Comparison of ENCODE assay signal across 8 cellular contexts in the genomic region with DNA sequence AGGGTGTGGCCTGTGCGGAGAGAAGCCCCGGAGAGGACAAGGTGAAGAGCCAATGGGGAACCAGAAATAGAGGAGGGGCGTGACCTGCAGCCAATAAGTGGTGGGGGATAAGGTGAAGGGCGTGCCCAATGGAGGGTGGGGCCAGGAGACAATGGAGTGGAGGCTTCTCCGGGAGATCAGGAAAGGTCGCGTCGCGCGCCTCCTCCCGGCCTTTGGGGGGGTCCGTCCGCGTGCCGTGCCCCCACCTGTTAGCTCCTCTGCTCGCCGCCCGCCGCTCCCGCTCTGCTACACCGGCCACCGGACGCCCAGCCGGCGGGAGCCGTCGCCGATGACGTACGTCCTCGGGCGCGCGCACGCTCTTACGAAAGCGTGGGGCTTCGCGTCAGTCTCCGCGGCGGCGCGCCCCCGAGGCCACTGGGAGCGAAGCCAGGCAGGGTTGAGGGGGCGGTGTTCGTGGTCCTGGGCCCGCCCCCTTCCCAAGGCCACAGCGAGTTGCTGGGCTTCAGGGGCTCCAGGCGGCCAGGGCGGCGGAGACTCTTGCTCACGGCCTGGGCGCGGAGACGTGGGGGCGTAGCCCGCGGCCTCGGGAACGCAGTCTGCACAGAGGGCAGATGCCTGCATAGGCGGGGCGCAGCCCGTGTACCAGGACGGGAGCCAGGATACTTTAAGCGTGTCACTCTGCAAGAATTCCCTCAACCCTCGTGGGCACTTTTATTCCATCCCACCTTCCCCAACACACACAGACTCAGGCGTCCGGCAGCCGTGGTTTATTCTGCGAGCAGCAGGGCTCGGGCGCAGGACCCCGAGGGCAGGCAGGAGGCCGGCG. TPM values are rescaled to one million over a fixed set of nuclear protein-coding genes. Genes with fewer than 3 reads are reported as not detected.
A peak's percentile ranks its signal among the peaks of the same experiment; 100 is the strongest.
DNase-seq lines count a peak whose midpoint lies in the region; ATAC-seq, FAIRE-seq and TF ChIP-seq lines count a peak whose summit lies in the region.

MATCAP1 (minus strand) TSS at position 337 of the 826 bp plus-strand sequence. CDS start 3,353 bp downstream, outside the sequence.

- FAIRE-seq in astrocyte (lab: Jason Lieb, UNC), result peak; percentile 49

- H3K27ac Mint-ChIP-seq in astrocyte (ENCODE audit: unreplicated experiment), result no peak within 1 kb of the TSS

- peak within 1 kb of the TSS; percentile 79 for H3K4me3 Mint-ChIP-seq in astrocyte (ENCODE audit: unreplicated experiment)

- TF ChIP-seq POLR2A in vagina (IDR thresholded peaks at IDR 0.05), result peak in 1 of 2 donors; percentile 26

- peak within 1 kb of the TSS; percentile 70 for H3K4me3 ChIP-seq in astrocyte (ENCODE audit: insufficient read depth, low read depth, low read length)
- H3K4me3 ChIP-seq in rectal smooth muscle tissue (ENCODE audit: low read length), result peak within 1 kb of the TSS; percentile 71
- H3K4me3 ChIP-seq in vagina, result peak within 1 kb of the TSS; percentile 53 to 62

- peaks cover 23% of the 10 kb centered on the region for H3K79me2 ChIP-seq in astrocyte (ENCODE audit: insufficient read depth, low read length)

- ATAC-seq in GM18511 (IDR thresholded peaks at IDR 0.05; ENCODE audit: unreplicated experiment) (peak; percentile 95), HG03025 (IDR thresholded peaks at IDR 0.05; ENCODE audit: low FRiP score, unreplicated experiment) (peak; percentile 90)

- H3K27me3 Mint-ChIP-seq in astrocyte (ENCODE audit: low read depth, unreplicated experiment), result peaks cover 2% of the 10 kb centered on the region

- H3K4me1 ChIP-seq in astrocyte (ENCODE audit: insufficient read depth, low read length) (peaks cover 33% of the 10 kb centered on the region), rectal smooth muscle tissue (ENCODE audit: control insufficient read depth, insufficient read depth, low read length) (peaks cover 5% of the 10 kb centered on the region), vagina (peaks cover 37% of the 10 kb centered on the region)

- H3K9ac ChIP-seq in astrocyte (ENCODE audit: low read length) (peak within 1 kb of the TSS; percentile 90), rectal smooth muscle tissue (ENCODE audit: low read length) (peak within 1 kb of the TSS; percentile 67)

- H3K27ac ChIP-seq in astrocyte (ENCODE audit: low read depth, low read length) (peak within 1 kb of the TSS; percentile 96), rectal smooth muscle tissue (ENCODE audit: low read depth, low read length) (peak within 1 kb of the TSS; percentile 93), vagina (peak within 1 kb of the TSS; percentile 88)

- intact Hi-C loops in vagina (cut with DNase I), result no loop called here

- peak within 1 kb of the TSS; percentile 94 for H2AFZ ChIP-seq in astrocyte (ENCODE audit: low read depth, low read length)

- H3K36me3 Mint-ChIP-seq in astrocyte (ENCODE audit: low read depth, unreplicated experiment), result peaks cover 3% of the 10 kb centered on the region

- H3K27me3 ChIP-seq in astrocyte (ENCODE audit: insufficient read depth, low read length) (no peaks in the 10 kb centered on the region), rectal smooth muscle tissue (ENCODE audit: control insufficient read depth, insufficient read depth, low read length) (no peaks in the 10 kb centered on the region), vagina (no peaks in the 10 kb centered on the region)

- peaks cover 15% of the 10 kb centered on the region for H3K4me1 Mint-ChIP-seq in astrocyte (ENCODE audit: low read depth, unreplicated experiment)

- H3K36me3 ChIP-seq in astrocyte (ENCODE audit: insufficient read depth, low read length), result no peaks in the 10 kb centered on the region
- no peaks in the 10 kb centered on the region for H3K36me3 ChIP-seq in rectal smooth muscle tissue (ENCODE audit: control insufficient read depth, insufficient read depth, low read length)
- no peaks in the 10 kb centered on the region for H3K36me3 ChIP-seq in vagina

- H3K4me2 ChIP-seq in astrocyte (ENCODE audit: low read length), result peak within 1 kb of the TSS; percentile 91

- TF ChIP-seq CTCF in astrocyte (IDR thresholded peaks at IDR 0.05; ENCODE audit: insufficient read depth, low read depth, low read length), result no peak
- no peak for TF ChIP-seq CTCF in vagina (IDR thresholded peaks at IDR 0.05)

- no peaks in the 10 kb centered on the region for H3K9me3 Mint-ChIP-seq in astrocyte (ENCODE audit: unreplicated experiment)

- DNase-seq in NCI-H2029 treated with DMSO at 0.1 percent for 48 hours (lab: John Stamatoyannopoulos, UW) (peak; percentile 87), T-helper 22 cell (ENCODE audit: low read depth) (peak; percentile 93), astrocyte (ENCODE audit: low read depth) (peak; percentile 96), hepatic stellate cell (ENCODE audit: low spot score) (peak; percentile 100), vagina (ENCODE audit: extremely low spot score in 2 of 2) (no peak)

- H3K9me3 ChIP-seq in astrocyte (ENCODE audit: insufficient read depth, low read depth, low read length) (no peaks in the 10 kb centered on the region), vagina (no peaks in the 10 kb centered on the region)

- peaks cover 53% of the 10 kb centered on the region for H4K20me1 ChIP-seq in astrocyte (ENCODE audit: insufficient read depth, low read length)

RNA-seq across cellular contexts. Expression of gene MATCAP1, which starts in this region (rescaled TPM):
- 26.1 TPM in 2 replicates for total RNA-seq in astrocyte
- 17.4 TPM for total RNA-seq in vagina

Comparison
In these comparisons a context has a peak if more than half of its experiments do, and no peak if none do; other contexts are left out.
1. DNase-seq: peak in NCI-H2029 treated with DMSO at 0.1 percent for 48 hours (single experiment), T-helper 22 cell (single experiment), astrocyte (single experiment) and hepatic stellate cell (single experiment); none in vagina (0 of 2).
2. Peak in every context shown above with its lines, with median percentiles within 50 percentile points of each other: H3K27ac ChIP-seq and H3K4me3 ChIP-seq.